Comparison of ENCODE assay signal across 22 cellular contexts in genomic region chr2:72114693-72115051, GRCh38. TPM values are rescaled to one million over a fixed set of nuclear protein-coding genes. Genes with fewer than 3 reads are reported as not detected.
A peak's percentile ranks its signal among the peaks of the same experiment; 100 is the strongest.
DNase-seq lines count a peak whose midpoint lies in the region; ATAC-seq, FAIRE-seq and TF ChIP-seq lines count a peak whose summit lies in the region.
"Had no signal": no experiment of that assay in that cellular context is flagged by ENCODE, and none has a peak within 500 bp of the region (broad histone marks: within the 10 kb centered on the region; RNA-seq: fewer than 3 reads in every experiment).

No MANE protein-coding gene starts in this region.

- BruUV-seq in IMR-90 (replicated peaks; lab: Mats Ljungman, UMichigan): no TSS peak

- TF ChIP-seq RAD21 in IMR-90 (IDR thresholded peaks at IDR 0.05; ENCODE audit: low read length): no peak

- CTCF ChIA-PET in IMR-90 (lab: Yijun Ruan, JAX): interaction anchor here (0.6 kb wide), 1 partner anchor 61 kb away, joined by 3 read pairs; no protein-coding TSS in a partner anchor

- H3K4me3 ChIP-seq in BLaER1: no peak overlapping the region
- H3K4me3 ChIP-seq in IMR-90 (ENCODE audit: insufficient read depth, low read depth, low read length): no peak overlapping the region
- no peak overlapping the region for H3K4me3 ChIP-seq in thyroid gland (replicated peaks in 1 of 3)
- H3K4me3 ChIP-seq: mucosa of descending colon, tibial nerve had no signal

- H4K8ac ChIP-seq in IMR-90 (ENCODE audit: low read depth in 2 of 2, low read length in 2 of 2): no peak overlapping the region

- TF ChIP-seq CTCF in IMR-90 (conservative IDR thresholded peaks at IDR 0.05; ENCODE audit: low read depth, low read length) (no peak), thyroid gland (IDR thresholded peaks at IDR 0.05) (no peak)

- H3K4me1 ChIP-seq in BLaER1: peaks cover 27% of the 10 kb centered on the region
- peaks cover 11% of the 10 kb centered on the region; the same call in 1 of the 2 replicates for H3K4me1 ChIP-seq in IMR-90 (ENCODE audit: control insufficient read depth, insufficient read depth, low read length)
- H3K4me1 ChIP-seq in thyroid gland: peaks cover 0 to 11% of the 10 kb centered on the region in 2 donors

- no peak overlapping the region for H2AFZ ChIP-seq in IMR-90 (replicated peaks; ENCODE audit: low read length, poor library complexity)

- 83% methylated on average over 1 of the region's 11 CpGs; no CpG with 5 or more reads in 1 of the 2 experiments for WGBS in IMR-90 (ENCODE audit: extremely low coverage in 2 of 2, insufficient read length in 1 of 2), 2 experiments
- WGBS in thyroid gland, 2 donors: 91 to 98% methylated on average over 11 of the region's 11 CpGs

- no peak overlapping the region for H3K18ac ChIP-seq in IMR-90 (ENCODE audit: low read depth, low read length)

- H3K4ac ChIP-seq in IMR-90 (ENCODE audit: low read depth, low read length): no peak overlapping the region

- no peak overlapping the region for H4K5ac ChIP-seq in IMR-90 (ENCODE audit: low read depth, low read length)

- H2BK20ac ChIP-seq in IMR-90 (ENCODE audit: low read depth, low read length): no peak overlapping the region

- TF ChIP-seq POLR2A in IMR-90 (IDR thresholded peaks at IDR 0.05; ENCODE audit: low read depth, low read length): no peak
- TF ChIP-seq POLR2A in thyroid gland (IDR thresholded peaks at IDR 0.05): no peak
- TF ChIP-seq POLR2A in GM12891 (IDR thresholded peaks at IDR 0.05; ENCODE audit: low read depth, low read length): no peak

- H3K9ac ChIP-seq in BLaER1: no peak overlapping the region
- H3K9ac ChIP-seq in IMR-90 (ENCODE audit: low read depth, low read length): no peak overlapping the region

- H3K14ac ChIP-seq in IMR-90 (replicated peaks; ENCODE audit: low read depth, low read length): no peak overlapping the region

- POLR2A ChIA-PET in IMR-90 (lab: Charles Lee; ENCODE audit: unreplicated experiment): no interaction called here

- no peak overlapping the region for H2BK120ac ChIP-seq in IMR-90 (ENCODE audit: low read depth, low read length)

- no peaks in the 10 kb centered on the region for H3K36me3 ChIP-seq in BLaER1
- no peaks in the 10 kb centered on the region for H3K36me3 ChIP-seq in IMR-90 (ENCODE audit: control insufficient read depth, insufficient read depth, low read length)
- H3K36me3 ChIP-seq in thyroid gland: no peaks in the 10 kb centered on the region
- H3K36me3 ChIP-seq: tibial nerve had no signal

- no peaks in the 10 kb centered on the region for H3K9me1 ChIP-seq in IMR-90 (ENCODE audit: insufficient read depth, low read length)

- no peak overlapping the region for H2AK9ac ChIP-seq in IMR-90 (replicated peaks; ENCODE audit: low read depth, low read length, poor library complexity)

- H3K9me3 ChIP-seq in BLaER1 (peaks cover 36% of the 10 kb centered on the region), IMR-90 (ENCODE audit: control insufficient read depth, insufficient read depth, low read length) (no peaks in the 10 kb centered on the region), thyroid gland (no peaks in the 10 kb centered on the region)
- H3K9me3 ChIP-seq: mucosa of descending colon, tibial nerve had no signal

- H2BK15ac ChIP-seq in IMR-90 (ENCODE audit: low read depth, low read length): no peak overlapping the region

- in situ Hi-C loops in IMR-90 (cut with MboI; ENCODE audit: low sequenced_read_pairs): no loop called here

- no peak overlapping the region for H4K91ac ChIP-seq in IMR-90 (ENCODE audit: insufficient read depth, low read depth, low read length)

- H3K79me1 ChIP-seq in IMR-90 (ENCODE audit: low read depth in 1 of 2, low read length in 2 of 2): no peaks in the 10 kb centered on the region

- H3K27me3 ChIP-seq in BLaER1: no peaks in the 10 kb centered on the region
- H3K27me3 ChIP-seq in IMR-90 (ENCODE audit: control insufficient read depth, insufficient read depth, low read length): peaks cover 8% of the 10 kb centered on the region
- no peaks in the 10 kb centered on the region for H3K27me3 ChIP-seq in thyroid gland

- no peak overlapping the region for H3K27ac Mint-ChIP-seq in activated T-helper 17 cell treated with anti-CD3 and anti-CD28 coated beads, Interleukin-2, amount 50 U/mL, for 72 hours
- H3K27ac Mint-ChIP-seq: activated naive CD8-positive, alpha-beta T cell; dendritic cell treated with granulocyte-macrophage colony-stimulating factor and Interleukin-4, amounts not matched to agents 40 ng/mL and 50 ng/mL, for 4 days; stimulated activated effector memory CD8-positive, alpha-beta T cell treated with anti-CD3 and anti-CD28 coated beads, Interleukin-12 subunit alpha, Interleukin-12 subunit beta, amount 100 ng/mL, for 72 hours; WTC11 had no signal

- no peak for DNase-seq in IMR-90
- DNase-seq in ecto neural progenitor cell (ENCODE audit: low spot score): peak; percentile 50
- peak; percentile 8 for DNase-seq in mucosa of gallbladder (ENCODE audit: low spot score)
- no peak for DNase-seq in thyroid gland
- no peak for DNase-seq in GM12891 (ENCODE audit: insufficient read length, low spot score)
- DNase-seq: activated CD4-positive, alpha-beta T cell treated with anti-CD3 and anti-CD28 coated beads, Interleukin-2, amount 50 U/mL, for 48 hours; activated T-cell treated with anti-CD3 and anti-CD28 coated beads, Interleukin-2, amount 50 U/mL, for 4 hours; COR-L47; left colon; mucosa of descending colon; NCI-H526 treated with DMSO at 0.1 percent for 48 hours; T-helper 2 cell had no signal

- H3K27ac ChIP-seq in BLaER1 (no peak overlapping the region), IMR-90 (ENCODE audit: insufficient read depth, low read length) (no peak overlapping the region), thyroid gland (no peak overlapping the region)
- H3K27ac ChIP-seq: tibial nerve had no signal

- no peaks in the 10 kb centered on the region for H3K4me1 Mint-ChIP-seq in activated T-helper 17 cell treated with anti-CD3 and anti-CD28 coated beads, Interleukin-2, amount 50 U/mL, for 72 hours
- H3K4me1 Mint-ChIP-seq: stimulated activated effector memory CD8-positive, alpha-beta T cell treated with anti-CD3 and anti-CD28 coated beads, Interleukin-12 subunit alpha, Interleukin-12 subunit beta, amount 100 ng/mL, for 72 hours had no signal

- dilution Hi-C loops in IMR-90 (cut with HindIII; ENCODE audit: low sequenced_read_pairs, unreplicated experiment): no loop called here

- H3K9me3 Mint-ChIP-seq in activated T-helper 17 cell treated with anti-CD3 and anti-CD28 coated beads, Interleukin-2, amount 50 U/mL, for 72 hours: peaks cover 3% of the 10 kb centered on the region
- H3K9me3 Mint-ChIP-seq: activated T-cell treated with anti-CD3 and anti-CD28 coated beads, Interleukin-2, amount 50 U/mL, for 4 hours; dendritic cell treated with granulocyte-macrophage colony-stimulating factor and Interleukin-4, amounts not matched to agents 40 ng/mL and 50 ng/mL, for 4 days; stimulated activated effector memory CD8-positive, alpha-beta T cell treated with anti-CD3 and anti-CD28 coated beads, Interleukin-12 subunit alpha, Interleukin-12 subunit beta, amount 100 ng/mL, for 72 hours had no signal

- intact Hi-C loops in IMR-90 (cut with micrococcal nuclease) (no loop called here), thyroid gland (cut with DNase I) (no loop called here)

- no peak overlapping the region for H3K4me3 Mint-ChIP-seq in activated T-helper 17 cell treated with anti-CD3 and anti-CD28 coated beads, Interleukin-2, amount 50 U/mL, for 72 hours
- H3K4me3 Mint-ChIP-seq: activated naive CD8-positive, alpha-beta T cell; activated T-cell treated with anti-CD3 and anti-CD28 coated beads, Interleukin-2, amount 50 U/mL, for 4 hours; brain; dendritic cell treated with granulocyte-macrophage colony-stimulating factor and Interleukin-4, amounts not matched to agents 40 ng/mL and 50 ng/mL, for 4 days; stimulated activated effector memory CD8-positive, alpha-beta T cell treated with anti-CD3 and anti-CD28 coated beads, Interleukin-12 subunit alpha, Interleukin-12 subunit beta, amount 100 ng/mL, for 72 hours; WTC11 had no signal

- H3K23ac ChIP-seq in IMR-90 (ENCODE audit: low read depth, low read length): no peak overlapping the region

- H4K20me1 ChIP-seq in BLaER1 (no peaks in the 10 kb centered on the region), IMR-90 (ENCODE audit: insufficient read depth, low read length) (no peaks in the 10 kb centered on the region)

- no peak for FAIRE-seq in GM12891 (lab: Jason Lieb, UNC)
- FAIRE-seq: frontal cortex had no signal

- no peak overlapping the region for H3K56ac ChIP-seq in IMR-90 (ENCODE audit: extremely low read depth, insufficient read depth, low read length)

- peaks cover 20% of the 10 kb centered on the region for H3K27me3 Mint-ChIP-seq in activated T-helper 17 cell treated with anti-CD3 and anti-CD28 coated beads, Interleukin-2, amount 50 U/mL, for 72 hours

- H2AK5ac ChIP-seq in IMR-90 (ENCODE audit: low read depth, low read length): no peak overlapping the region

- no peak overlapping the region for H2BK5ac ChIP-seq in IMR-90 (ENCODE audit: low read depth, low read length, poor library complexity, severe bottlenecking)

- no peaks in the 10 kb centered on the region for H3K36me3 Mint-ChIP-seq in activated T-helper 17 cell treated with anti-CD3 and anti-CD28 coated beads, Interleukin-2, amount 50 U/mL, for 72 hours (ENCODE audit: low read depth)
- H3K36me3 Mint-ChIP-seq: activated naive CD8-positive, alpha-beta T cell; brain; stimulated activated effector memory CD8-positive, alpha-beta T cell treated with anti-CD3 and anti-CD28 coated beads, Interleukin-12 subunit alpha, Interleukin-12 subunit beta, amount 100 ng/mL, for 72 hours had no signal

- ATAC-seq in IMR-90 (ENCODE audit: low read depth) (0 out of 2 replicates have a peak, but pooled peaks have one; percentile 31), GM21825 (IDR thresholded peaks at IDR 0.05; ENCODE audit: unreplicated experiment) (no peak)
- no peak for ATAC-seq in activated T-helper 17 cell treated with anti-CD3 and anti-CD28 coated beads, Interleukin-2, amount 50 U/mL, for 72 hours (replicated peaks)
- ATAC-seq: left colon; stimulated activated effector memory CD8-positive, alpha-beta T cell treated with anti-CD3 and anti-CD28 coated beads, Interleukin-12 subunit alpha, Interleukin-12 subunit beta, amount 100 ng/mL, for 72 hours had no signal

- H3K4me2 ChIP-seq in BLaER1 (peak overlapping the region; percentile 67), IMR-90 (ENCODE audit: low read depth, low read length) (no peak overlapping the region)

TF ChIP-seq in IMR-90, 13 proteins besides CTCF, POLR2A, EP300 and RAD21 (continues in another document):
- TF ChIP-seq MAZ (IDR thresholded peaks at IDR 0.05; ENCODE audit: borderline replicate concordance, low read depth, low read length): no peak

TF ChIP-seq in GM12891, 5 proteins besides CTCF, POLR2A, EP300 and RAD21 (continues in another document):
- TF ChIP-seq TAF1 (IDR thresholded peaks at IDR 0.05; ENCODE audit: low read depth, low read length): no peak

RNA-seq across cellular contexts. Expression of gene CYP26B1, which starts 33.0 kb away (rescaled TPM):
- not detected in 2 replicates for total RNA-seq in IMR-90 (2012; rRNA removed)
- polyA plus RNA-seq in IMR-90 (2012; rRNA removed): 0.01 and 0.02 TPM in 2 replicates
- polyA plus RNA-seq in IMR-90 (2012; cell fraction: cytosol; rRNA removed): 0.03 TPM in 1 of 2 replicates, not detected in the other
- polyA plus RNA-seq in IMR-90 (2012; cell fraction: nucleus; rRNA removed; ENCODE audit: low replicate concordance): 0.25 and 0.62 TPM in 2 replicates
- 2.2 TPM for total RNA-seq in mucosa of gallbladder
- total RNA-seq in thyroid gland: 10 to 100 TPM; 11.8 to 24.2 (median 16.3) TPM
- under 1 TPM in 1 of 2 donors, not detected in 1; 0.05 TPM for total RNA-seq in activated T-helper 17 cell treated with anti-CD3 and anti-CD28 coated beads, Interleukin-2, amount 50 U/mL, for 72 hours
- polyA plus RNA-seq in GM12891 (2012; ENCODE audit: low read depth, missing spikeins): not detected

Comparison
In these comparisons a context has a peak if more than half of its experiments do, and no peak if none do; other contexts are left out.
1. DNase-seq: peak in ecto neural progenitor cell (single experiment) and mucosa of gallbladder (single experiment); none in IMR-90 (single experiment), thyroid gland (0 of 2) and GM12891 (single experiment).